12 cellular contexts compared by ENCODE assay signal in the genomic region with DNA sequence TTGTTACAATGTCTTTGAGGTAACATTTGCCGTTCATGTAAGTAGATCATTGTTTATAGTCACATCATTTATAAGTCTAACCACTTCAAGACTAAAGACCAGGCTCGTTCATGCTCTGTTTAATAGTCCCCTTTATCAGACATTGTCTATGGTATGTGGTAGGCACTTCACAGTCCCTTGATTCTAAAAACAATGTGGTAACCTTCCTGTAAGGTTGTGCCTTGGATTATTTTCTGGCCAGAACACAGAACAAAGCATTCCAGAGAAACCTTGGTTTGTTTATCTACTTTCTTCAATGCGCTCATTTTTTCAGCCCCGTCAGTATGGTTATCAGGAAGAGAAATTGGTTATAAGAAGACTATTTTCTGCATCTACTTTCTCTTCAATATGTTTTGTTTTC. TPM values are rescaled to one million over a fixed set of nuclear protein-coding genes. Genes with fewer than 3 reads are reported as not detected.
"Had no signal": no experiment of that assay in that cellular context is flagged by ENCODE, and none has a peak within 500 bp of the region (broad histone marks: within the 10 kb centered on the region; RNA-seq: fewer than 3 reads in every experiment).

No MANE protein-coding gene starts in this region.

- H2AFZ ChIP-seq: parathyroid adenoma had no signal

- H3K79me2 ChIP-seq: parathyroid adenoma had no signal

- H3K4me3 ChIP-seq: ascending aorta, sigmoid colon, SK-N-MC had no signal

- DNase-seq: activated CD4-positive, alpha-beta T cell treated with anti-CD3 and anti-CD28 coated beads for 4 hours; activated CD8-positive, alpha-beta memory T cell treated with anti-CD3 and anti-CD28 coated beads, Interleukin-2, amount 50 U/mL, for 48 hours; activated CD8-positive, alpha-beta T cell treated with anti-CD3 and anti-CD28 coated beads, Interleukin-2, amount 10 ng/mL, durations not matched to agents 7 days and 5 days; activated naive CD8-positive, alpha-beta T cell treated with anti-CD3 and anti-CD28 coated beads, Interleukin-2, amount 10 ng/mL, durations not matched to agents 7 days and 5 days; midbrain; sigmoid colon; stimulated activated CD4-positive, alpha-beta T cell treated with anti-CD3 and anti-CD28 coated beads, Interleukin-12 subunit alpha, Interleukin-12 subunit beta, amount 100 ng/mL, for 4 hours; T-cell; WERI-Rb-1 had no signal

- H3K27ac ChIP-seq: ascending aorta, parathyroid adenoma, SK-N-MC, WERI-Rb-1 had no signal

- ATAC-seq: activated CD8-positive, alpha-beta T cell treated with anti-CD3 and anti-CD28 coated beads, Interleukin-2, amount 10 ng/mL, durations not matched to agents 7 days and 5 days; T-cell had no signal

- H3K4me1 ChIP-seq: parathyroid adenoma, sigmoid colon had no signal

- H3K27me3 ChIP-seq: ascending aorta, sigmoid colon had no signal

- H3K9ac ChIP-seq: parathyroid adenoma had no signal

- H3K9me3 ChIP-seq: ascending aorta, sigmoid colon had no signal

- H3K36me3 ChIP-seq: ascending aorta, sigmoid colon, WERI-Rb-1 had no signal

RNA-seq across cellular contexts. Expression of a gene that starts 16.3 kb away (rescaled TPM):
- total RNA-seq: activated CD8-positive, alpha-beta T cell treated with anti-CD3 and anti-CD28 coated beads, Interleukin-2, amount 10 ng/mL, durations not matched to agents 7 days and 5 days had no signal
